24 cellular contexts compared by ENCODE assay signal in the genomic region with DNA sequence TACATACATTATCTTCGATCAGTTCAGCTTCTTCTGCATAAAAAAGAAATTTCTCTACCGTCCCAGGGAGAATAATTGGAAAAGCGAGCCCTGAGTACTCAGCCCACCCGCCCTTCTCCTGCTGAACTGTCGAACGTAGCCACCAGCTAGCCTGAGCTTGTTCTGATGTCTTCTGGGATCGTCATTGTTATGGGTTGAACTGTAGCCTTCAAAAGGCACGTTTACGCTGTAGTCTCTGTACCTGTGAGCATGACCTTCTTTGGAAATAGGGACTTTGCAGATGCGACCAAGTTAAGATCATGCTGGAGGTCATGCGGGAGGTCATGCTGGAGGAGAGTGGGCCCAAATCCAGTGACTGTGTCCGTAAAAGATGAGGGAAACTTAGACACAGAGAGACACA.
DNase-seq lines count a peak whose midpoint lies in the region; ATAC-seq and TF ChIP-seq lines count a peak whose summit lies in the region.
"Had no signal": no experiment of that assay in that cellular context is flagged by ENCODE, and none has a peak within 500 bp of the region (broad histone marks: within the 10 kb centered on the region; RNA-seq: fewer than 3 reads in every experiment).

No MANE protein-coding gene starts in this region.

- peaks cover 97% of the 10 kb centered on the region for H3K79me2 ChIP-seq in GM23338 (replicated peaks; ENCODE audit: insufficient read depth)
- peaks cover 83% of the 10 kb centered on the region for H3K79me2 ChIP-seq in smooth muscle cell (ENCODE audit: low read depth)

- H3K9ac ChIP-seq in smooth muscle cell (ENCODE audit: low read depth): peak overlapping the region; percentile 30
- H3K9ac ChIP-seq: parathyroid adenoma had no signal

- H3K27ac Mint-ChIP-seq in GM23338: no peak overlapping the region; the same call in 1 of the 2 replicates
- H3K27ac Mint-ChIP-seq in MCF 10A (ENCODE audit: low read depth, unreplicated experiment): peak overlapping the region; percentile 97
- H3K27ac Mint-ChIP-seq in immature natural killer cell: peak overlapping the region in 5 of 6 donors; percentile 32 to 100 (median 98)
- H3K27ac Mint-ChIP-seq: activated naive CD8-positive, alpha-beta T cell; activated T-helper 17 cell treated with anti-CD3 and anti-CD28 coated beads, Interleukin-2, amount 50 U/mL, for 72 hours had no signal

- 86% methylated on average over 12 of the region's 12 CpGs for WGBS in smooth muscle cell (ENCODE audit: low lambda C conversion rate)

- H3K4me1 Mint-ChIP-seq in GM23338: peaks cover 17% of the 10 kb centered on the region
- H3K4me1 Mint-ChIP-seq in MCF 10A (ENCODE audit: insufficient read depth, unreplicated experiment): peaks cover 65% of the 10 kb centered on the region
- peaks cover 57 to 76% of the 10 kb centered on the region in 2 donors for H3K4me1 Mint-ChIP-seq in immature natural killer cell

- H3K27me3 ChIP-seq in GM23338 (ENCODE audit: insufficient read depth) (no peaks in the 10 kb centered on the region), smooth muscle cell (ENCODE audit: low read depth) (no peaks in the 10 kb centered on the region)
- H3K27me3 ChIP-seq: SJCRH30 had no signal

- H2AFZ ChIP-seq in GM23338 (no peak overlapping the region), smooth muscle cell (ENCODE audit: low read depth) (no peak overlapping the region)
- H2AFZ ChIP-seq: parathyroid adenoma had no signal

- H3K4me2 ChIP-seq in GM23338 (peak overlapping the region; percentile 26; the same call in 1 of the 2 replicates), smooth muscle cell (no peak overlapping the region)

- H3K27ac ChIP-seq in GM23338 (ENCODE audit: low read depth) (no peak overlapping the region), smooth muscle cell (ENCODE audit: low read depth) (peak overlapping the region; percentile 76)
- H3K27ac ChIP-seq: parathyroid adenoma, SJCRH30, WERI-Rb-1 had no signal

- no peak overlapping the region for H3K4me3 ChIP-seq in GM23338
- no peak overlapping the region for H3K4me3 ChIP-seq in smooth muscle cell
- H3K4me3 ChIP-seq: SJCRH30 had no signal

- no peaks in the 10 kb centered on the region for H3K9me3 ChIP-seq in smooth muscle cell (replicated peaks; ENCODE audit: low read depth)
- H3K9me3 ChIP-seq: SJCRH30 had no signal

- TF ChIP-seq CTCF in GM23338 (conservative IDR thresholded peaks at IDR 0.05; ENCODE audit: low read depth in 2 of 2) (no peak), MCF 10A (IDR thresholded peaks at IDR 0.05; ENCODE audit: unreplicated experiment) (no peak), smooth muscle cell (IDR thresholded peaks at IDR 0.05; ENCODE audit: borderline replicate concordance, insufficient read depth, poor library complexity, severe bottlenecking) (no peak)

- CTCF ChIA-PET in MCF 10A (lab: Yijun Ruan, JAX): interaction anchor here (0.5 to 1.5 kb wide), 6 partner anchors 17 to 258 kb away, joined by 3 to 6 read pairs (median 4); no protein-coding TSS in a partner anchor

- POLR2A ChIA-PET in MCF 10A (lab: Yijun Ruan, JAX): interaction anchor here (0.7 to 2.7 kb wide), 19 partner anchors 9 to 182 kb away, joined by 3 to 30 read pairs (median 5); a partner anchor contains a TSS

- H3K4me3 Mint-ChIP-seq in GM23338: no peak overlapping the region
- H3K4me3 Mint-ChIP-seq in MCF 10A (ENCODE audit: unreplicated experiment): peak overlapping the region; percentile 53
- no peak overlapping the region for H3K4me3 Mint-ChIP-seq in immature natural killer cell
- H3K4me3 Mint-ChIP-seq: activated naive CD8-positive, alpha-beta T cell; activated T-helper 17 cell treated with anti-CD3 and anti-CD28 coated beads, Interleukin-2, amount 50 U/mL, for 72 hours; CD4-positive, alpha-beta memory T cell; naive thymus-derived CD8-positive, alpha-beta T cell had no signal

- no peaks in the 10 kb centered on the region for H3K27me3 Mint-ChIP-seq in GM23338 (ENCODE audit: insufficient read depth, low read depth, poor library complexity)
- no peaks in the 10 kb centered on the region for H3K27me3 Mint-ChIP-seq in MCF 10A (ENCODE audit: insufficient read depth, unreplicated experiment)
- H3K27me3 Mint-ChIP-seq in immature natural killer cell (ENCODE audit: low read depth in 3 of 3): peaks cover 0 to 15% (median 8%) of the 10 kb centered on the region in 3 donors
- H3K27me3 Mint-ChIP-seq: activated naive CD8-positive, alpha-beta T cell; activated T-helper 17 cell treated with anti-CD3 and anti-CD28 coated beads, Interleukin-2, amount 50 U/mL, for 72 hours; CD4-positive, alpha-beta memory T cell; naive thymus-derived CD8-positive, alpha-beta T cell had no signal

- H4K20me1 ChIP-seq in GM23338 (replicated peaks; ENCODE audit: insufficient read depth) (peaks cover 48% of the 10 kb centered on the region), smooth muscle cell (ENCODE audit: low read depth) (peaks cover 96% of the 10 kb centered on the region)

- H3K4me1 ChIP-seq in GM23338 (ENCODE audit: insufficient read depth) (peaks cover 13% of the 10 kb centered on the region; the same call in 1 of the 2 replicates), smooth muscle cell (ENCODE audit: low read depth) (no peaks in the 10 kb centered on the region)
- H3K4me1 ChIP-seq: parathyroid adenoma, SJCRH30 had no signal

- no peaks in the 10 kb centered on the region for H3K9me2 ChIP-seq in GM23338 (ENCODE audit: insufficient read depth)

- peaks cover 20% of the 10 kb centered on the region for H3K36me3 Mint-ChIP-seq in GM23338 (ENCODE audit: low read depth)
- H3K36me3 Mint-ChIP-seq in MCF 10A (ENCODE audit: insufficient read depth, unreplicated experiment): peaks cover 13% of the 10 kb centered on the region
- H3K36me3 Mint-ChIP-seq in immature natural killer cell: peaks cover 4 to 9% (median 4%) of the 10 kb centered on the region in 3 donors

- ATAC-seq in GM23338: peak; percentile 24; the same call in 2 of the 3 replicates
- ATAC-seq in GM19328 (IDR thresholded peaks at IDR 0.05; ENCODE audit: unreplicated experiment): no peak
- ATAC-seq in HG03442 (IDR thresholded peaks at IDR 0.05; ENCODE audit: unreplicated experiment): no peak
- ATAC-seq: activated T-helper 17 cell treated with anti-CD3 and anti-CD28 coated beads, Interleukin-2, amount 50 U/mL, for 72 hours; left cardiac atrium; naive thymus-derived CD8-positive, alpha-beta T cell; sciatic nerve had no signal

- no peak for DNase-seq in GM23338 (ENCODE audit: low spot score)
- peak; percentile 40 for DNase-seq in MCF 10A (ENCODE audit: unreplicated experiment)
- DNase-seq in immature natural killer cell: no peak
- DNase-seq in smooth muscle cell (lab: John Stamatoyannopoulos, UW; ENCODE audit: unreplicated experiment): no peak
- no peak for DNase-seq in RPMI8226
- no peak for DNase-seq in globus pallidus (ENCODE audit: low spot score)
- DNase-seq: activated CD4-positive, alpha-beta T cell treated with anti-CD3 and anti-CD28 coated beads, Interleukin-2, amount 50 U/mL, for 1 hour; activated CD8-positive, alpha-beta memory T cell treated with anti-CD3 and anti-CD28 coated beads, Interleukin-2, amount 50 U/mL, for 4 hours; CD4-positive, alpha-beta memory T cell; DMS53; effector CD8-positive, alpha-beta T cell; glutamatergic neuron; left cardiac atrium; naive thymus-derived CD8-positive, alpha-beta T cell; NCI-H187; NCI-H2227 treated with DMSO at 0.1 percent for 48 hours; SJCRH30; WERI-Rb-1 had no signal

- H3F3A ChIP-seq in GM23338 (replicated peaks; ENCODE audit: low read depth) (no peaks in the 10 kb centered on the region), smooth muscle cell (ENCODE audit: low read depth) (no peaks in the 10 kb centered on the region)

- H3K9me3 Mint-ChIP-seq in GM23338 (no peaks in the 10 kb centered on the region; the same call in 2 of the 3 replicates), MCF 10A (ENCODE audit: unreplicated experiment) (no peaks in the 10 kb centered on the region), immature natural killer cell (no peaks in the 10 kb centered on the region)
- H3K9me3 Mint-ChIP-seq: activated T-helper 17 cell treated with anti-CD3 and anti-CD28 coated beads, Interleukin-2, amount 50 U/mL, for 72 hours; CD4-positive, alpha-beta memory T cell; naive thymus-derived CD8-positive, alpha-beta T cell had no signal

- H3K36me3 ChIP-seq in GM23338 (ENCODE audit: insufficient read depth) (no peaks in the 10 kb centered on the region), smooth muscle cell (ENCODE audit: low read depth) (no peaks in the 10 kb centered on the region)
- H3K36me3 ChIP-seq: SJCRH30, WERI-Rb-1 had no signal

- intact Hi-C loops in MCF 10A (cut with micrococcal nuclease): loop anchor here (5.0 kb wide), 1 partner anchor 91 kb away; no protein-coding TSS in a partner anchor

- TSS peak; percentile 50 for BruUV-seq in MCF 10A (replicated peaks; lab: Mats Ljungman, UMichigan)

TF ChIP-seq in GM23338, 12 proteins besides CTCF, POLR2A, EP300 and RAD21 (continues in another document):
- no peak for TF ChIP-seq EZH2 (IDR thresholded peaks at IDR 0.05; ENCODE audit: low read depth, unreplicated experiment)
- no peak for TF ChIP-seq EZH2phosphoT487 (IDR thresholded peaks at IDR 0.05; ENCODE audit: unreplicated experiment)
- TF ChIP-seq ZNF331 (CRISPR knock-in tag; IDR thresholded peaks at IDR 0.05; ENCODE audit: low read depth): no peak
- TF ChIP-seq, protein P1, sequence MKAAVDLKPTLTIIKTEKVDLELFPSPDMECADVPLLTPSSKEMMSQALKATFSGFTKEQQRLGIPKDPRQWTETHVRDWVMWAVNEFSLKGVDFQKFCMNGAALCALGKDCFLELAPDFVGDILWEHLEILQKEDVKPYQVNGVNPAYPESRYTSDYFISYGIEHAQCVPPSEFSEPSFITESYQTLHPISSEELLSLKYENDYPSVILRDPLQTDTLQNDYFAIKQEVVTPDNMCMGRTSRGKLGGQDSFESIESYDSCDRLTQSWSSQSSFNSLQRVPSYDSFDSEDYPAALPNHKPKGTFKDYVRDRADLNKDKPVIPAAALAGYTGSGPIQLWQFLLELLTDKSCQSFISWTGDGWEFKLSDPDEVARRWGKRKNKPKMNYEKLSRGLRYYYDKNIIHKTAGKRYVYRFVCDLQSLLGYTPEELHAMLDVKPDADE (IDR thresholded peaks at IDR 0.05): no peak
- TF ChIP-seq NANOG (IDR thresholded peaks at IDR 0.05; ENCODE audit: borderline replicate concordance): no peak
- no peak for TF ChIP-seq JUNB (IDR thresholded peaks at IDR 0.05; ENCODE audit: unreplicated experiment)
- no peak for TF ChIP-seq CREB1 (CRISPR knock-in tag; IDR thresholded peaks at IDR 0.05; ENCODE audit: low read depth)
- TF ChIP-seq ZNF114 (CRISPR knock-in tag; IDR thresholded peaks at IDR 0.05): no peak
- no peak for TF ChIP-seq POLR2AphosphoS5 (IDR thresholded peaks at IDR 0.05; ENCODE audit: low read depth)
